Comparison of ENCODE assay signal across 1 cellular context in the genomic region with DNA sequence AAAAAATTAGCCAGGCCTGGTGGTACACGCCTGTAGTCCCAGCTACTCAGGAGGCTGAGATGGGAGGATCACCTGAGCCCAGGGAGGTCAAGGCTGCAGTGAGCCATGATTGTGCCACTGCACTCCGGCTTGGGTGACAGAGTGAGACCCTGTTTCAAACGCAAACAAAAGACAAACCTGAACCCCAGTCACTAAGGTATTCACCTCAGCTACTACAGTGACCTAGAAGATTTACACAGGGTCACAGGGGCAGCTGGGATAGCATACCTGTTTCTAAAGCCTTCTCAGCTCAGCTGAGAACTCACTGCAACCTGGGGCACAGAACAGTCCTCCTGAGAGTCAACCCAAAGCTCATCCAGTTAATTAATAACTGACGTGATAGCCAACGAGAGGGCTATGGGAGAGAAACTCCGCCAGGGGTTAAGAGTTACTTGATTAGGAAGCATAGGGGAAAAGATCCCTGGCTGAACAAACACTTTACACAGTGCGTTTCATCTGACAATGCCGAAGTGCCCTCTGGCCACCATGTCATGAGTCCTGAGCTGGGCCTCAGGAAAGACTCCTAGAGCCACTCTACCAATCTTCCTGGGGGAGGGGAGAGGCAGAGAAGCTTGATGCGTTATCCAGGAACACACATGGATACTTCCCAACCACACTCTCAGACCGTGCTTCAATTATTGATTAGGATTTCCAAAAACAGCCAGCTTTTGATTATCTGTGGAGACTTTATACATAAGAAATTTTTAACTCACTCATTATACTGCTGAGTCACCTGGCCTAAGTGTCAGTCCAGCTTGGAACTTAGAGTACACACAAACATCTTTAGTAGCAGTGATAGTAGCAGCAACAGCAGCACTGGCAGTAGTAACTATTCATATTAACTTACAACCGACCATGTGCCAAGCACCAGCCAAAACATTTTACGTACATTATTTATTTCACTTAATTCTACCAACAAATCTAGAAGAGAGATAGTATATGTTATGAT.
TF ChIP-seq lines count a peak whose summit lies in the region.

No MANE protein-coding gene starts in this region.

TF ChIP-seq in HepG2, 621 proteins besides CTCF, POLR2A, EP300 and RAD21 (continued from another document and continues in another):
- TF ChIP-seq ERF (CRISPR knock-in tag; IDR thresholded peaks at IDR 0.05) (0 out of 2 replicates have a peak, but pooled peaks have one; percentile 69), ELF3 (CRISPR knock-in tag; IDR thresholded peaks at IDR 0.05) (peak; percentile 53; the same call in 1 of the 2 replicates), BORCS8-MEF2B (CRISPR knock-in tag; IDR thresholded peaks at IDR 0.05) (peak; percentile 79), ZNF256 (CRISPR knock-in tag; conservative IDR thresholded peaks at IDR 0.05) (no peak; the same call in 1 of the 2 replicates), GFI1 (CRISPR knock-in tag; IDR thresholded peaks at IDR 0.05; ENCODE audit: borderline replicate concordance) (peak; percentile 71), ZFP90 (CRISPR knock-in tag; IDR thresholded peaks at IDR 0.05; ENCODE audit: borderline replicate concordance) (peak; percentile 98), ZBTB20 (CRISPR knock-in tag; IDR thresholded peaks at IDR 0.05; ENCODE audit: borderline replicate concordance, low read depth) (peak; percentile 66; the same call in 1 of the 2 replicates), ZNF282 (IDR thresholded peaks at IDR 0.05; ENCODE audit: partially characterized antibody) (no peak), POLR2AphosphoS2 (IDR thresholded peaks at IDR 0.05; ENCODE audit: low read depth, low read length) (no peak), SOX6 (IDR thresholded peaks at IDR 0.05) (no peak), SOX6 (CRISPR knock-in tag; IDR thresholded peaks at IDR 0.05) (peak; percentile 95), ZBTB38 (CRISPR knock-in tag; IDR thresholded peaks at IDR 0.05) (0 out of 2 replicates have a peak, but pooled peaks have one; percentile 77), HNRNPUL1 (IDR thresholded peaks at IDR 0.05; ENCODE audit: low read depth, low read length) (peak; percentile 41; the same call in 1 of the 2 replicates), ZNF264 (CRISPR knock-in tag; IDR thresholded peaks at IDR 0.05) (0 out of 2 replicates have a peak, but pooled peaks have one; percentile 25), KLF15 (CRISPR knock-in tag; IDR thresholded peaks at IDR 0.05; ENCODE audit: borderline replicate concordance) (no peak), ZNF382 (CRISPR knock-in tag; IDR thresholded peaks at IDR 0.05; ENCODE audit: borderline replicate concordance) (no peak), ZNF614 (CRISPR knock-in tag; IDR thresholded peaks at IDR 0.05; ENCODE audit: borderline replicate concordance) (peak; percentile 72; the same call in 1 of the 2 replicates), ZKSCAN8 (CRISPR knock-in tag; IDR thresholded peaks at IDR 0.05; ENCODE audit: borderline replicate concordance) (peak; percentile 62; the same call in 1 of the 2 replicates), SATB2 (CRISPR knock-in tag; IDR thresholded peaks at IDR 0.05) (no peak), AGO2 (optimal IDR thresholded peaks at IDR 0.05; ENCODE audit: low read depth, low read length) (no peak), SMAD9 (CRISPR knock-in tag; IDR thresholded peaks at IDR 0.05) (no peak), ZNF367 (CRISPR knock-in tag; IDR thresholded peaks at IDR 0.05; ENCODE audit: borderline replicate concordance) (no peak), ZSCAN25 (CRISPR knock-in tag; IDR thresholded peaks at IDR 0.05) (no peak), CCDC6 (CRISPR knock-in tag; IDR thresholded peaks at IDR 0.05) (no peak), POLR2AphosphoS5 (IDR thresholded peaks at IDR 0.05; ENCODE audit: low read depth, low read length) (peak; percentile 17; the same call in 1 of the 2 replicates), JUN (CRISPR knock-in tag; IDR thresholded peaks at IDR 0.05) (no peak), IRF2 (CRISPR knock-in tag; IDR thresholded peaks at IDR 0.05) (no peak; the same call in none of the 2 replicates), ZSCAN29 (CRISPR knock-in tag; conservative IDR thresholded peaks at IDR 0.05) (0 out of 2 replicates have a peak, but pooled peaks have one; percentile 19), SAFB2 (CRISPR knock-in tag; IDR thresholded peaks at IDR 0.05; ENCODE audit: borderline replicate concordance, low read depth) (no peak; the same call in 1 of the 2 replicates), ZMYM3 (CRISPR knock-in tag; IDR thresholded peaks at IDR 0.05) (peak; percentile 97), FOSL2 (CRISPR knock-in tag; IDR thresholded peaks at IDR 0.05) (peak; percentile 46), ZNF232 (CRISPR knock-in tag; IDR thresholded peaks at IDR 0.05; ENCODE audit: borderline replicate concordance) (no peak), ARNT2 (CRISPR knock-in tag; IDR thresholded peaks at IDR 0.05; ENCODE audit: low read depth) (peak; percentile 26; the same call in 1 of the 2 replicates), HMG20A (CRISPR knock-in tag; IDR thresholded peaks at IDR 0.05; ENCODE audit: borderline replicate concordance) (peak; percentile 86), ZNF670 (CRISPR knock-in tag; IDR thresholded peaks at IDR 0.05; ENCODE audit: borderline replicate concordance) (no peak), AHR (CRISPR knock-in tag; IDR thresholded peaks at IDR 0.05) (no peak), ELF4 (CRISPR knock-in tag; IDR thresholded peaks at IDR 0.05; ENCODE audit: borderline replicate concordance) (no peak), ZNF331 (CRISPR knock-in tag; IDR thresholded peaks at IDR 0.05) (peak; percentile 46; the same call in 1 of the 2 replicates), ZC3H4 (CRISPR knock-in tag; IDR thresholded peaks at IDR 0.05; ENCODE audit: borderline replicate concordance) (no peak), KLF16 (CRISPR knock-in tag; IDR thresholded peaks at IDR 0.05) (0 out of 4 replicates have a peak, but pooled peaks of 1 of the 2 experiments have one; percentile 17), NCOR1 (IDR thresholded peaks at IDR 0.05; ENCODE audit: borderline replicate concordance, low read length) (peak; percentile 47; the same call in 1 of the 2 replicates), ZNF652 (CRISPR knock-in tag; IDR thresholded peaks at IDR 0.05; ENCODE audit: borderline replicate concordance, low read depth) (peak; percentile 89), ZFAT (CRISPR knock-in tag; conservative IDR thresholded peaks at IDR 0.05) (no peak), PHF21A (CRISPR knock-in tag; IDR thresholded peaks at IDR 0.05) (peak; percentile 94), ASH2L (IDR thresholded peaks at IDR 0.05; ENCODE audit: insufficient read length, low read depth, low read length) (peak; percentile 85), AGO1 (IDR thresholded peaks at IDR 0.05; ENCODE audit: low read depth, low read length, poor library complexity, severe bottlenecking) (no peak)
- TF ChIP-seq, protein P1, sequence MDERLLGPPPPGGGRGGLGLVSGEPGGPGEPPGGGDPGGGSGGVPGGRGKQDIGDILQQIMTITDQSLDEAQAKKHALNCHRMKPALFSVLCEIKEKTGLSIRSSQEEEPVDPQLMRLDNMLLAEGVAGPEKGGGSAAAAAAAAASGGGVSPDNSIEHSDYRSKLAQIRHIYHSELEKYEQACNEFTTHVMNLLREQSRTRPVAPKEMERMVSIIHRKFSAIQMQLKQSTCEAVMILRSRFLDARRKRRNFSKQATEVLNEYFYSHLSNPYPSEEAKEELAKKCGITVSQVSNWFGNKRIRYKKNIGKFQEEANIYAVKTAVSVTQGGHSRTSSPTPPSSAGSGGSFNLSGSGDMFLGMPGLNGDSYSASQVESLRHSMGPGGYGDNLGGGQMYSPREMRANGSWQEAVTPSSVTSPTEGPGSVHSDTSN (CRISPR knock-in tag; IDR thresholded peaks at IDR 0.05), result no peak
- TF ChIP-seq, protein P2, sequence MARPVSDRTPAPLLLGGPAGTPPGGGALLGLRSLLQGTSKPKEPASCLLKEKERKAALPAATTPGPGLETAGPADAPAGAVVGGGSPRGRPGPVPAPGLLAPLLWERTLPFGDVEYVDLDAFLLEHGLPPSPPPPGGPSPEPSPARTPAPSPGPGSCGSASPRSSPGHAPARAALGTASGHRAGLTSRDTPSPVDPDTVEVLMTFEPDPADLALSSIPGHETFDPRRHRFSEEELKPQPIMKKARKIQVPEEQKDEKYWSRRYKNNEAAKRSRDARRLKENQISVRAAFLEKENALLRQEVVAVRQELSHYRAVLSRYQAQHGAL (CRISPR knock-in tag; IDR thresholded peaks at IDR 0.05; ENCODE audit: not compliant biosample characterization), result no peak
- TF ChIP-seq, protein P3, sequence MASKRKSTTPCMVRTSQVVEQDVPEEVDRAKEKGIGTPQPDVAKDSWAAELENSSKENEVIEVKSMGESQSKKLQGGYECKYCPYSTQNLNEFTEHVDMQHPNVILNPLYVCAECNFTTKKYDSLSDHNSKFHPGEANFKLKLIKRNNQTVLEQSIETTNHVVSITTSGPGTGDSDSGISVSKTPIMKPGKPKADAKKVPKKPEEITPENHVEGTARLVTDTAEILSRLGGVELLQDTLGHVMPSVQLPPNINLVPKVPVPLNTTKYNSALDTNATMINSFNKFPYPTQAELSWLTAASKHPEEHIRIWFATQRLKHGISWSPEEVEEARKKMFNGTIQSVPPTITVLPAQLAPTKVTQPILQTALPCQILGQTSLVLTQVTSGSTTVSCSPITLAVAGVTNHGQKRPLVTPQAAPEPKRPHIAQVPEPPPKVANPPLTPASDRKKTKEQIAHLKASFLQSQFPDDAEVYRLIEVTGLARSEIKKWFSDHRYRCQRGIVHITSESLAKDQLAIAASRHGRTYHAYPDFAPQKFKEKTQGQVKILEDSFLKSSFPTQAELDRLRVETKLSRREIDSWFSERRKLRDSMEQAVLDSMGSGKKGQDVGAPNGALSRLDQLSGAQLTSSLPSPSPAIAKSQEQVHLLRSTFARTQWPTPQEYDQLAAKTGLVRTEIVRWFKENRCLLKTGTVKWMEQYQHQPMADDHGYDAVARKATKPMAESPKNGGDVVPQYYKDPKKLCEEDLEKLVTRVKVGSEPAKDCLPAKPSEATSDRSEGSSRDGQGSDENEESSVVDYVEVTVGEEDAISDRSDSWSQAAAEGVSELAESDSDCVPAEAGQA (IDR thresholded peaks at IDR 0.05; ENCODE audit: low read depth), result no peak
- TF ChIP-seq, protein P3 (CRISPR knock-in tag; IDR thresholded peaks at IDR 0.05; ENCODE audit: borderline replicate concordance), result no peak
- TF ChIP-seq, protein P4, sequence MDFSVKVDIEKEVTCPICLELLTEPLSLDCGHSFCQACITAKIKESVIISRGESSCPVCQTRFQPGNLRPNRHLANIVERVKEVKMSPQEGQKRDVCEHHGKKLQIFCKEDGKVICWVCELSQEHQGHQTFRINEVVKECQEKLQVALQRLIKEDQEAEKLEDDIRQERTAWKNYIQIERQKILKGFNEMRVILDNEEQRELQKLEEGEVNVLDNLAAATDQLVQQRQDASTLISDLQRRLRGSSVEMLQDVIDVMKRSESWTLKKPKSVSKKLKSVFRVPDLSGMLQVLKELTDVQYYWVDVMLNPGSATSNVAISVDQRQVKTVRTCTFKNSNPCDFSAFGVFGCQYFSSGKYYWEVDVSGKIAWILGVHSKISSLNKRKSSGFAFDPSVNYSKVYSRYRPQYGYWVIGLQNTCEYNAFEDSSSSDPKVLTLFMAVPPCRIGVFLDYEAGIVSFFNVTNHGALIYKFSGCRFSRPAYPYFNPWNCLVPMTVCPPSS (IDR thresholded peaks at IDR 0.05), result no peak
- TF ChIP-seq, protein P5, sequence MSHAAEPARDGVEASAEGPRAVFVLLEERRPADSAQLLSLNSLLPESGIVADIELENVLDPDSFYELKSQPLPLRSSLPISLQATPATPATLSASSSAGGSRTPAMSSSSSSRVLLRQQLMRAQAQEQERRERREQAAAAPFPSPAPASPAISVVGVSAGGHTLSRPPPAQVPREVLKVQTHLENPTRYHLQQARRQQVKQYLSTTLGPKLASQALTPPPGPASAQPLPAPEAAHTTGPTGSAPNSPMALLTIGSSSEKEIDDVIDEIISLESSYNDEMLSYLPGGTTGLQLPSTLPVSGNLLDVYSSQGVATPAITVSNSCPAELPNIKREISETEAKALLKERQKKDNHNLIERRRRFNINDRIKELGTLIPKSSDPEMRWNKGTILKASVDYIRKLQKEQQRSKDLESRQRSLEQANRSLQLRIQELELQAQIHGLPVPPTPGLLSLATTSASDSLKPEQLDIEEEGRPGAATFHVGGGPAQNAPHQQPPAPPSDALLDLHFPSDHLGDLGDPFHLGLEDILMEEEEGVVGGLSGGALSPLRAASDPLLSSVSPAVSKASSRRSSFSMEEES (CRISPR knock-in tag; IDR thresholded peaks at IDR 0.05), result no peak; the same call in 1 of the 2 replicates
- TF ChIP-seq, protein P6, sequence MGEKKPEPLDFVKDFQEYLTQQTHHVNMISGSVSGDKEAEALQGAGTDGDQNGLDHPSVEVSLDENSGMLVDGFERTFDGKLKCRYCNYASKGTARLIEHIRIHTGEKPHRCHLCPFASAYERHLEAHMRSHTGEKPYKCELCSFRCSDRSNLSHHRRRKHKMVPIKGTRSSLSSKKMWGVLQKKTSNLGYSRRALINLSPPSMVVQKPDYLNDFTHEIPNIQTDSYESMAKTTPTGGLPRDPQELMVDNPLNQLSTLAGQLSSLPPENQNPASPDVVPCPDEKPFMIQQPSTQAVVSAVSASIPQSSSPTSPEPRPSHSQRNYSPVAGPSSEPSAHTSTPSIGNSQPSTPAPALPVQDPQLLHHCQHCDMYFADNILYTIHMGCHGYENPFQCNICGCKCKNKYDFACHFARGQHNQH (CRISPR knock-in tag; IDR thresholded peaks at IDR 0.05), result peak; percentile 81; the same call in 1 of the 2 replicates
- TF ChIP-seq, protein P7, sequence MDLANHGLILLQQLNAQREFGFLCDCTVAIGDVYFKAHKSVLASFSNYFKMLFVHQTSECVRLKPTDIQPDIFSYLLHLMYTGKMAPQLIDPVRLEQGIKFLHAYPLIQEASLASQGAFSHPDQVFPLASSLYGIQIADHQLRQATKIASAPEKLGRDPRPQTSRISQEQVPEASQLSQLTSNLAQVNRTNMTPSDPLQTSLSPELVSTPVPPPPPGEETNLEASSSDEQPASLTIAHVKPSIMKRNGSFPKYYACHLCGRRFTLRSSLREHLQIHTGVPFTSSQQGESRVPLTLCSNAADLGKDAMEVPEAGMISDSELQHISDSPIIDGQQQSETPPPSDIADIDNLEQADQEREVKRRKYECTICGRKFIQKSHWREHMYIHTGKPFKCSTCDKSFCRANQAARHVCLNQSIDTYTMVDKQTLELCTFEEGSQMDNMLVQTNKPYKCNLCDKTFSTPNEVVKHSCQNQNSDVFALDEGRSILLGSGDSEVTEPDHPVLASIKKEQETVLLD (CRISPR knock-in tag; IDR thresholded peaks at IDR 0.05; ENCODE audit: low read depth), result no peak
